In the genomic region with DNA sequence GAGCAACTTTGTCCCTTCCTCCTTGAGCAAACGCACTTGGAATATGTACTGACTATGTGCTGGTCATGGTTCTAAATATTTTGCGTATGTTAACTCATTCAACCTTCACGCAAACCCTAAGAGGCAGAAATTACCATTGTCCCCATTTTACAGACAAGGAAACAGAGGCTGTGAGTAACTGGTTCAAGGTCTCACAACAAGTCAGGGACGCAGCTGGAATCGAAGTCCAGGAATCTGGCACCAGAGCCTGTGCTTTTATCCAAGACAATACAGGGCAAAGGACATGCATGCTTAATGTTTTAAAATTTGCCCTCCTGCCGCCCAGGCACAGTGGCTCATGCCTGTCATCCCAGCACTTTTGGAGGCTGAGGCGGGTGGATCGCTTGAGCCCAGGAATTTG, we compare ENCODE assay signal across 17 cellular contexts. TPM values are rescaled to one million over a fixed set of nuclear protein-coding genes. Genes with fewer than 3 reads are reported as not detected.
DNase-seq lines count a peak whose midpoint lies in the region; ATAC-seq lines count a peak whose summit lies in the region.
"Had no signal": no experiment of that assay in that cellular context is flagged by ENCODE, and none has a peak within 500 bp of the region (broad histone marks: within the 10 kb centered on the region; RNA-seq: fewer than 3 reads in every experiment).

No MANE protein-coding gene starts in this region.

- H3K27me3 Mint-ChIP-seq in activated CD4-positive, alpha-beta memory T cell treated with anti-CD3 and anti-CD28 coated beads for 36 hours = no peaks in the 10 kb centered on the region
- no peaks in the 10 kb centered on the region for H3K27me3 Mint-ChIP-seq in activated CD4-positive, alpha-beta memory T cell treated with anti-CD3 and anti-CD28 coated beads, Interleukin-2, amount 10 ng/mL, durations not matched to agents 7 days and 5 days
- H3K27me3 Mint-ChIP-seq in activated T-helper 17 cell treated with anti-CD3 and anti-CD28 coated beads, Interleukin-2, amount 50 U/mL, for 72 hours = no peaks in the 10 kb centered on the region

- H3K4me1 ChIP-seq in BLaER1 = peaks cover 68% of the 10 kb centered on the region

- CTCF ChIA-PET in activated CD4-positive, alpha-beta memory T cell treated with anti-CD3 and anti-CD28 coated beads for 36 hours (lab: Charles Lee) = interaction anchor here (1.0 kb wide), 1 partner anchor 18 kb away, joined by 4 read pairs; no protein-coding TSS in a partner anchor
- CTCF ChIA-PET in activated CD4-positive, alpha-beta memory T cell treated with anti-CD3 and anti-CD28 coated beads, Interleukin-2, amount 10 ng/mL, durations not matched to agents 7 days and 5 days (lab: Charles Lee) = interaction anchor here (1.6 kb wide), 1 partner anchor 58 kb away, joined by 3 read pairs; no protein-coding TSS in a partner anchor

- POLR2A ChIA-PET in activated CD4-positive, alpha-beta memory T cell treated with anti-CD3 and anti-CD28 coated beads for 36 hours (lab: Charles Lee) = interaction anchor here (5.2 kb wide), 1 partner anchor 12 kb away, joined by 15 read pairs; no protein-coding TSS in a partner anchor
- POLR2A ChIA-PET in activated CD4-positive, alpha-beta memory T cell treated with anti-CD3 and anti-CD28 coated beads, Interleukin-2, amount 10 ng/mL, durations not matched to agents 7 days and 5 days (lab: Charles Lee) = interaction anchor here (1.3 to 10.6 kb wide), 3 partner anchors 11 to 47 kb away, joined by 3 to 106 read pairs (median 7); no protein-coding TSS in a partner anchor

- peak overlapping the region; percentile 43; the same call in 1 of the 2 replicates for H3K9ac ChIP-seq in BLaER1

- peaks cover 97% of the 10 kb centered on the region for H3K36me3 Mint-ChIP-seq in activated CD4-positive, alpha-beta memory T cell treated with anti-CD3 and anti-CD28 coated beads for 36 hours
- H3K36me3 Mint-ChIP-seq in activated CD4-positive, alpha-beta memory T cell treated with anti-CD3 and anti-CD28 coated beads, Interleukin-2, amount 10 ng/mL, durations not matched to agents 7 days and 5 days (ENCODE audit: low read depth) = peaks cover 100% of the 10 kb centered on the region
- H3K36me3 Mint-ChIP-seq in activated T-helper 17 cell treated with anti-CD3 and anti-CD28 coated beads, Interleukin-2, amount 50 U/mL, for 72 hours (ENCODE audit: low read depth) = peaks cover 100% of the 10 kb centered on the region

- DNase-seq in activated CD4-positive, alpha-beta memory T cell treated with anti-CD3 and anti-CD28 coated beads for 36 hours = no peak
- DNase-seq in activated CD4-positive, alpha-beta memory T cell treated with anti-CD3 and anti-CD28 coated beads, Interleukin-2, amount 10 ng/mL, durations not matched to agents 7 days and 5 days = no peak
- DNase-seq in NCI-H187 (lab: John Stamatoyannopoulos, UW) = no peak
- DNase-seq in stimulated activated CD4-positive, alpha-beta T cell treated with anti-CD3 and anti-CD28 coated beads, Interleukin-15, amount 100 ng/mL, for 24 hours = no peak
- DNase-seq: 8988T, DND-41, GDM1, HCEC 1CT, Kasumi-1, NCI-H1930, NCI-H2171 treated with DMSO at 0.1 percent for 48 hours, NCI-H82 had no signal

- H3K27ac Mint-ChIP-seq in activated CD4-positive, alpha-beta memory T cell treated with anti-CD3 and anti-CD28 coated beads for 36 hours = peak overlapping the region; percentile 14
- H3K27ac Mint-ChIP-seq in activated CD4-positive, alpha-beta memory T cell treated with anti-CD3 and anti-CD28 coated beads, Interleukin-2, amount 10 ng/mL, durations not matched to agents 7 days and 5 days = no peak overlapping the region
- no peak overlapping the region for H3K27ac Mint-ChIP-seq in activated T-helper 17 cell treated with anti-CD3 and anti-CD28 coated beads, Interleukin-2, amount 50 U/mL, for 72 hours

- H3K4me2 ChIP-seq in BLaER1 = peak overlapping the region; percentile 100

- peaks cover 81% of the 10 kb centered on the region for H3K36me3 ChIP-seq in BLaER1

- H3K9me3 ChIP-seq in BLaER1 = peaks cover 32% of the 10 kb centered on the region

- H3K4me3 ChIP-seq in BLaER1 = no peak overlapping the region

- no peaks in the 10 kb centered on the region for H3K27me3 ChIP-seq in BLaER1

- H3K9me3 Mint-ChIP-seq in activated CD4-positive, alpha-beta memory T cell treated with anti-CD3 and anti-CD28 coated beads for 36 hours = peaks cover 24% of the 10 kb centered on the region
- H3K9me3 Mint-ChIP-seq in activated CD4-positive, alpha-beta memory T cell treated with anti-CD3 and anti-CD28 coated beads, Interleukin-2, amount 10 ng/mL, durations not matched to agents 7 days and 5 days = peaks cover 29% of the 10 kb centered on the region
- no peaks in the 10 kb centered on the region for H3K9me3 Mint-ChIP-seq in activated T-helper 17 cell treated with anti-CD3 and anti-CD28 coated beads, Interleukin-2, amount 50 U/mL, for 72 hours

- peaks cover 61% of the 10 kb centered on the region for H4K20me1 ChIP-seq in BLaER1

- no peak overlapping the region for H3K4me3 Mint-ChIP-seq in activated CD4-positive, alpha-beta memory T cell treated with anti-CD3 and anti-CD28 coated beads for 36 hours
- H3K4me3 Mint-ChIP-seq in activated CD4-positive, alpha-beta memory T cell treated with anti-CD3 and anti-CD28 coated beads, Interleukin-2, amount 10 ng/mL, durations not matched to agents 7 days and 5 days = no peak overlapping the region
- H3K4me3 Mint-ChIP-seq in activated T-helper 17 cell treated with anti-CD3 and anti-CD28 coated beads, Interleukin-2, amount 50 U/mL, for 72 hours = peak overlapping the region; percentile 97

- peaks cover 57% of the 10 kb centered on the region for H3K4me1 Mint-ChIP-seq in activated CD4-positive, alpha-beta memory T cell treated with anti-CD3 and anti-CD28 coated beads for 36 hours (ENCODE audit: low read depth)
- peaks cover 61% of the 10 kb centered on the region for H3K4me1 Mint-ChIP-seq in activated CD4-positive, alpha-beta memory T cell treated with anti-CD3 and anti-CD28 coated beads, Interleukin-2, amount 10 ng/mL, durations not matched to agents 7 days and 5 days
- peaks cover 24% of the 10 kb centered on the region for H3K4me1 Mint-ChIP-seq in activated T-helper 17 cell treated with anti-CD3 and anti-CD28 coated beads, Interleukin-2, amount 50 U/mL, for 72 hours

- no peak for ATAC-seq in activated T-helper 17 cell treated with anti-CD3 and anti-CD28 coated beads, Interleukin-2, amount 50 U/mL, for 72 hours (replicated peaks)
- ATAC-seq: Panc1, Right ventricle myocardium inferior had no signal

- intact Hi-C loops in activated CD4-positive, alpha-beta memory T cell treated with anti-CD3 and anti-CD28 coated beads for 36 hours (cut with micrococcal nuclease) = no loop called here

- no peak overlapping the region for H3K27ac ChIP-seq in BLaER1

RNA-seq across cellular contexts. Expression of a gene that starts 5.1 kb away (rescaled TPM):
- total RNA-seq in activated CD4-positive, alpha-beta memory T cell treated with anti-CD3 and anti-CD28 coated beads for 36 hours = 100 to 1,000 TPM; 334 to 360 TPM
- total RNA-seq in activated CD4-positive, alpha-beta memory T cell treated with anti-CD3 and anti-CD28 coated beads, Interleukin-2, amount 10 ng/mL, durations not matched to agents 7 days and 5 days = 100 to 1,000 TPM; 588 to 589 TPM
- total RNA-seq in activated T-helper 17 cell treated with anti-CD3 and anti-CD28 coated beads, Interleukin-2, amount 50 U/mL, for 72 hours = 100 to 1,000 TPM; 214 to 257 TPM

RNA-seq across cellular contexts. Expression of a gene that starts 16.6 kb away (rescaled TPM):
- under 1 TPM; 0.77 to 0.93 TPM for total RNA-seq in activated CD4-positive, alpha-beta memory T cell treated with anti-CD3 and anti-CD28 coated beads for 36 hours
- 1 to 10 TPM; 8.3 to 8.8 TPM for total RNA-seq in activated CD4-positive, alpha-beta memory T cell treated with anti-CD3 and anti-CD28 coated beads, Interleukin-2, amount 10 ng/mL, durations not matched to agents 7 days and 5 days
- 1 to 10 TPM in 1 of 2 donors, under 1 TPM in 1; 0.40 to 1.4 TPM for total RNA-seq in activated T-helper 17 cell treated with anti-CD3 and anti-CD28 coated beads, Interleukin-2, amount 50 U/mL, for 72 hours
- total RNA-seq: NCI-H460, Right ventricle myocardium inferior had no signal

RNA-seq across cellular contexts. Expression of a gene that starts 21.0 kb away (rescaled TPM):
- 1 to 10 TPM; 2.3 to 2.8 TPM for total RNA-seq in activated CD4-positive, alpha-beta memory T cell treated with anti-CD3 and anti-CD28 coated beads for 36 hours
- total RNA-seq in activated CD4-positive, alpha-beta memory T cell treated with anti-CD3 and anti-CD28 coated beads, Interleukin-2, amount 10 ng/mL, durations not matched to agents 7 days and 5 days = 1 to 10 TPM; 3.3 to 3.6 TPM
- under 1 TPM; 0.54 to 0.93 TPM for total RNA-seq in activated T-helper 17 cell treated with anti-CD3 and anti-CD28 coated beads, Interleukin-2, amount 50 U/mL, for 72 hours
- total RNA-seq: NCI-H460 had no signal

RNA-seq across cellular contexts. Expression of a gene that starts 24.7 kb away (rescaled TPM):
- under 1 TPM; 0.50 to 0.51 TPM for total RNA-seq in activated CD4-positive, alpha-beta memory T cell treated with anti-CD3 and anti-CD28 coated beads for 36 hours
- under 1 TPM; 0.55 to 0.68 TPM for total RNA-seq in activated CD4-positive, alpha-beta memory T cell treated with anti-CD3 and anti-CD28 coated beads, Interleukin-2, amount 10 ng/mL, durations not matched to agents 7 days and 5 days
- 1 to 10 TPM in 1 of 2 donors, not detected in 1; 1.9 TPM for total RNA-seq in activated T-helper 17 cell treated with anti-CD3 and anti-CD28 coated beads, Interleukin-2, amount 50 U/mL, for 72 hours

RNA-seq across cellular contexts. Expression of a gene that starts 44.0 kb away (rescaled TPM):
- total RNA-seq in activated CD4-positive, alpha-beta memory T cell treated with anti-CD3 and anti-CD28 coated beads for 36 hours = not detected
- not detected for total RNA-seq in activated CD4-positive, alpha-beta memory T cell treated with anti-CD3 and anti-CD28 coated beads, Interleukin-2, amount 10 ng/mL, durations not matched to agents 7 days and 5 days
- not detected for total RNA-seq in activated T-helper 17 cell treated with anti-CD3 and anti-CD28 coated beads, Interleukin-2, amount 50 U/mL, for 72 hours
- total RNA-seq: NCI-H460 had no signal
